In the genomic region with DNA sequence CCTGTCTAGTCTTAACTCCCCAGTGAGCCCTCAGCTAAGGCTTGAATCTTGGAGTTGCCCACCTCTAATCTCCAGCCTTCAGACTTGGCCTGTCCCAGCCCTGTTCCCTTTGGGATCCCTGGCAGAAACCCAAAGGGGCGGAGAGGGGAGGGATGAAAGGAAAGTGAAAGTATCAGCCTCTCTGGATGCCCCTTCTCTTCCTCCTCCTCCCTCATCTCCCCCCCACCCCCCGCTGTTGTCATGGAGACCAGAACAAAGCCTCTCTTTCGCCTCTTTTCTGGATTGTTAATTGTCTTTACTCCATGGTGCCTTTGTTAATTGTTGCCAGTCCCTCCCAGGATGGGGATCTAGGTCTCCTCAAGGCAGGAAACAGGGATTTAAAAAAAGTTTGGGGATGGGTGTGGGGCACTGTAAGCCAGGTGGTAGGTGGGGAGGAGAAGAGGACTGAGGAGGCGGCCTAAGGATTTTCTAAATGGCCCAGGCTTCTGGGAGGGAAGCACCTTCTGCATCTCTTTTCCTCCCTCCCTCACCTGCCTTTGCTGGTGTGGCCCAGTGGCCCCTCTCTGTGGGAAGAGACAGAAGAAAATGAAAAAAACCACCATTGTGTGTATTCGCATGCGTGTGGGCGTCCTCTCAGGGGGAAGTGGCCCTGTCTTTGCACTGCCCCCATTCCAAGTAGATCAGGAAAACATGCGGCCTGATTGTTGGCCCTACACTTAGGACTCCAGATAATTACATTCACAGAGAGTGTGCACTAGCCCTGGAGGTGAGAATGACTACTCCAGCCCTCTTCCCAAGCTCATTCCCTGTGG, we compare ENCODE assay signal across 8 cellular contexts. TPM values are rescaled to one million over a fixed set of nuclear protein-coding genes. Genes with fewer than 3 reads are reported as not detected.
DNase-seq lines count a peak whose midpoint lies in the region; ATAC-seq and TF ChIP-seq lines count a peak whose summit lies in the region.

No MANE protein-coding gene starts in this region.

- H3K9me3 Mint-ChIP-seq in activated naive CD8-positive, alpha-beta T cell treated with anti-CD3 and anti-CD28 coated beads for 36 hours, result peaks cover 4% of the 10 kb centered on the region

- ATAC-seq in T-helper 17 cell (no peak), left cardiac atrium (peak; percentile 82 to 88), psoas muscle (no peak)

- H3K27me3 ChIP-seq in psoas muscle (ENCODE audit: insufficient read depth in 3 of 3, low read length in 2 of 3) (no peaks in the 10 kb centered on the region), ascending aorta (no peaks in the 10 kb centered on the region)

- intact Hi-C loops in left cardiac atrium (cut with DNase I) (no loop called here), psoas muscle (cut with DNase I) (no loop called here), ascending aorta (cut with DNase I) (no loop called here)

- H3K4me3 ChIP-seq in psoas muscle (no peak overlapping the region), ascending aorta (no peak overlapping the region)

- H3K4me3 Mint-ChIP-seq in T-helper 17 cell, result peak overlapping the region; percentile 31
- no peak overlapping the region for H3K4me3 Mint-ChIP-seq in activated naive CD8-positive, alpha-beta T cell treated with anti-CD3 and anti-CD28 coated beads for 36 hours

- H3K4me1 Mint-ChIP-seq in T-helper 17 cell, result peaks cover 4% of the 10 kb centered on the region
- H3K4me1 Mint-ChIP-seq in activated naive CD8-positive, alpha-beta T cell treated with anti-CD3 and anti-CD28 coated beads for 36 hours, result peaks cover 6% of the 10 kb centered on the region

- H3K9me3 ChIP-seq in T-helper 17 cell (ENCODE audit: control insufficient read depth, low read length, poor library complexity, severe bottlenecking) (no peaks in the 10 kb centered on the region), psoas muscle (no peaks in the 10 kb centered on the region), ascending aorta (no peaks in the 10 kb centered on the region)

- WGBS in psoas muscle, 3 donors, result 54 to 60% (median 58%) methylated on average over 8 of the region's 8 CpGs

- H3K27ac Mint-ChIP-seq in T-helper 17 cell, result no peak overlapping the region
- no peak overlapping the region for H3K27ac Mint-ChIP-seq in activated naive CD8-positive, alpha-beta T cell treated with anti-CD3 and anti-CD28 coated beads for 36 hours

- TF ChIP-seq CTCF in psoas muscle (IDR thresholded peaks at IDR 0.05) (no peak), ascending aorta (IDR thresholded peaks at IDR 0.05) (no peak)

- H3K36me3 ChIP-seq in psoas muscle (ENCODE audit: insufficient read depth in 1 of 2, low read depth in 1 of 2) (no peaks in the 10 kb centered on the region), ascending aorta (no peaks in the 10 kb centered on the region)

- H3K4me1 ChIP-seq in psoas muscle (no peaks in the 10 kb centered on the region), ascending aorta (no peaks in the 10 kb centered on the region)

- peaks cover 4% of the 10 kb centered on the region for H3K36me3 Mint-ChIP-seq in T-helper 17 cell (ENCODE audit: low read depth)
- no peaks in the 10 kb centered on the region for H3K36me3 Mint-ChIP-seq in activated naive CD8-positive, alpha-beta T cell treated with anti-CD3 and anti-CD28 coated beads for 36 hours

- H3K27ac ChIP-seq in psoas muscle, result no peak overlapping the region
- no peak overlapping the region for H3K27ac ChIP-seq in ascending aorta

- peaks cover 14% of the 10 kb centered on the region for H3K27me3 Mint-ChIP-seq in T-helper 17 cell
- H3K27me3 Mint-ChIP-seq in activated naive CD8-positive, alpha-beta T cell treated with anti-CD3 and anti-CD28 coated beads for 36 hours, result peaks cover 11% of the 10 kb centered on the region

- DNase-seq in H4 (ENCODE audit: low spot score) (peak; percentile 50), T-helper 17 cell (no peak), left cardiac atrium (peak; percentile 70), psoas muscle (peak; percentile 44 to 65), ascending aorta (ENCODE audit: low spot score in 2 of 2) (no peak), Kasumi-1 (lab: John Stamatoyannopoulos, UW) (no peak)
- no peak for DNase-seq in activated naive CD8-positive, alpha-beta T cell treated with anti-CD3 and anti-CD28 coated beads for 36 hours
- no peak for DNase-seq in stimulated activated naive CD4-positive, alpha-beta T cell treated with Interleukin-2 at 50 U/mL for 16 hours (lab: John Stamatoyannopoulos, UW)

RNA-seq across cellular contexts. Expression of gene SOX13, which starts 7.5 kb away (rescaled TPM):
- 1.4 TPM in 2 replicates for total RNA-seq in H4 (2014; rRNA removed; shearing (Covaris generic))
- 1 to 10 TPM; 1.3 to 6.3 TPM for total RNA-seq in T-helper 17 cell
- total RNA-seq in left cardiac atrium, result 10 to 100 TPM; 14.0 to 14.4 TPM
- 10 to 100 TPM in 2 of 4 donors, 1 to 10 TPM in 2; 8.5 to 19.6 (median 9.4) TPM for total RNA-seq in psoas muscle
- 10 to 100 TPM in 1 of 3 donors, 1 to 10 TPM in 2; 5.2 to 13.1 (median 9.4) TPM for polyA plus RNA-seq in psoas muscle
- total RNA-seq in ascending aorta, result 70.1 TPM
- not detected for total RNA-seq in activated naive CD8-positive, alpha-beta T cell treated with anti-CD3 and anti-CD28 coated beads for 36 hours

Comparison
In these comparisons a context has a peak if more than half of its experiments do, and no peak if none do; other contexts are left out.
1. DNase-seq: peak in H4 (single experiment), left cardiac atrium (single experiment) and psoas muscle (2 of 2); none in T-helper 17 cell (0 of 3), ascending aorta (0 of 2), activated naive CD8-positive, alpha-beta T cell treated with anti-CD3 and anti-CD28 coated beads for 36 hours (single experiment), stimulated activated naive CD4-positive, alpha-beta T cell treated with Interleukin-2 at 50 U/mL for 16 hours (single experiment) and Kasumi-1 (0 of 2).
2. ATAC-seq: peak in left cardiac atrium (2 of 2); none in T-helper 17 cell (single experiment) and psoas muscle (0 of 4).